ENCODE assay signal across 11 cellular contexts in the genomic region with DNA sequence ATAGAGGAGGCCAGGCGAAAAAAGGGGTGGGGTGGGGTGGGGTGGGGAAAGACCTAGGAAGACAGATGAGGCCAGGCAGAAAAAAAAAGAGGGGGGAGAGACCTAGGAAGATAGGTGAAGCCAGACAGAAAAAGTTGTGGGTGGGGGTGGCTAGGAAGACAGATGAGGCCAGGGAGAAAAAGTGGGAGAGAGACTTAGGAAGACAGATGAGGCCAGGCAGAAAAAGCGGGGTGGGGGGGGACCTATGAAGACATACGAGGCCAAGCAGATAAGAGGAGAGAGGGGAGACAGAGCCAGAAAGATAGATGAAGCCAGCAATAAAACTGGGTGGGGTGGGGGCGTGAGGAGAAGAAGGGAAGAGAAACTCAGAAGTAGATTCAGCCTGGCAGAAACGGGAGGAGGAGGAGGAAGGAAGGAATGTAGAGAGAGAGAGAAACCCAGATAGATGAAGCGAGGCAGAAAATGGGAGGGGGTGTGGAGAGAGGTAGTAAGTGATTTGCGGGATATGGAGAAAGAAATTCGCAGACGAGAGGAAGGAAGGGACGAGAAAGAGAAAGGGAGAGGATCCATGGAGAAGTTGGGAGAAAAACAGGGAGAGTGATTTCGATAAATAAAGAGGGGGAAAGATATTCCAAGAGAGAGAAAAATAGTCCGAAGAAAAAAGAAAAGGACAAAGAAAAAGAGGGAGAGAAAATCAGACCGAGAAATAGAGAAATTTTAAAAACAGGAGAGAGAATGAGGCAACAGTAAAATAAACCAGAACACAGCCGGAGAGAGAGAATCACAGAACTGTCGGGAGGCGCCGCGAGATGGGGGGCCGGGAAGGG. TPM values are rescaled to one million over a fixed set of nuclear protein-coding genes. Genes with fewer than 3 reads are reported as not detected.
DNase-seq lines count a peak whose midpoint lies in the region; ATAC-seq and TF ChIP-seq lines count a peak whose summit lies in the region.
"Had no signal": no experiment of that assay in that cellular context is flagged by ENCODE, and none has a peak within 500 bp of the region (broad histone marks: within the 10 kb centered on the region; RNA-seq: fewer than 3 reads in every experiment).

No MANE protein-coding gene starts in this region.

- H3K27ac Mint-ChIP-seq in Calu3 (ENCODE audit: unreplicated experiment), result peak overlapping the region; percentile 96
- no peak overlapping the region for H3K27ac Mint-ChIP-seq in effector memory CD8-positive, alpha-beta T cell
- no peak overlapping the region for H3K27ac Mint-ChIP-seq in stimulated activated memory B cell treated with anti-CD40 and anti-IgM and Interleukin-4, amounts not matched to agents 10 μg/mL and 1 μg/mL and 100 μg/mL, for 72 hours
- H3K27ac Mint-ChIP-seq: activated naive CD4-positive, alpha-beta T cell treated with anti-CD3 and anti-CD28 coated beads, Interleukin-2, amount 10 ng/mL, durations not matched to agents 7 days and 5 days had no signal

- TF ChIP-seq EP300 in neural cell (conservative IDR thresholded peaks at IDR 0.05; ENCODE audit: poor library complexity, severe bottlenecking), result no peak

- H4K20me1 ChIP-seq in neural cell (ENCODE audit: insufficient read depth), result no peaks in the 10 kb centered on the region

- no peaks in the 10 kb centered on the region for H3F3A ChIP-seq in neural cell (ENCODE audit: insufficient read depth, low read length, poor library complexity, severe bottlenecking)

- H3K79me2 ChIP-seq in neural cell (replicated peaks; ENCODE audit: insufficient read depth, low read length), result no peaks in the 10 kb centered on the region

- H3K4me3 ChIP-seq in SJSA1 (peak overlapping the region; percentile 37), neural cell (ENCODE audit: low read length) (peak overlapping the region; percentile 69)
- no peak overlapping the region for H3K4me3 ChIP-seq in effector memory CD4-positive, alpha-beta T cell (ENCODE audit: insufficient read depth, low read depth, low read length, poor library complexity, severe bottlenecking)

- H3K27me3 Mint-ChIP-seq in Calu3 (ENCODE audit: unreplicated experiment), result no peaks in the 10 kb centered on the region
- H3K27me3 Mint-ChIP-seq in effector memory CD8-positive, alpha-beta T cell, result peaks cover 57 to 64% of the 10 kb centered on the region in 2 donors
- peaks cover 63% of the 10 kb centered on the region for H3K27me3 Mint-ChIP-seq in stimulated activated memory B cell treated with anti-CD40 and anti-IgM and Interleukin-4, amounts not matched to agents 10 μg/mL and 1 μg/mL and 100 μg/mL, for 72 hours

- H3K9me3 Mint-ChIP-seq in Calu3 (ENCODE audit: low read depth, unreplicated experiment), result no peaks in the 10 kb centered on the region
- H3K9me3 Mint-ChIP-seq in effector memory CD8-positive, alpha-beta T cell, result peaks cover 0 to 9% of the 10 kb centered on the region in 2 donors
- peaks cover 27% of the 10 kb centered on the region for H3K9me3 Mint-ChIP-seq in stimulated activated memory B cell treated with anti-CD40 and anti-IgM and Interleukin-4, amounts not matched to agents 10 μg/mL and 1 μg/mL and 100 μg/mL, for 72 hours

- no peak overlapping the region for H3K4me3 Mint-ChIP-seq in Calu3 (ENCODE audit: low read depth, unreplicated experiment)
- peak overlapping the region; percentile 4 to 34 for H3K4me3 Mint-ChIP-seq in effector memory CD8-positive, alpha-beta T cell
- H3K4me3 Mint-ChIP-seq in stimulated activated memory B cell treated with anti-CD40 and anti-IgM and Interleukin-4, amounts not matched to agents 10 μg/mL and 1 μg/mL and 100 μg/mL, for 72 hours, result no peak overlapping the region
- H3K4me3 Mint-ChIP-seq: activated naive CD4-positive, alpha-beta T cell treated with anti-CD3 and anti-CD28 coated beads, Interleukin-2, amount 10 ng/mL, durations not matched to agents 7 days and 5 days had no signal

- no peak overlapping the region for H3K27ac ChIP-seq in SJSA1
- H3K27ac ChIP-seq in neural cell (ENCODE audit: low read length), result no peak overlapping the region
- H3K27ac ChIP-seq in effector memory CD4-positive, alpha-beta T cell (ENCODE audit: insufficient read depth, low read length, poor library complexity, severe bottlenecking), result no peak overlapping the region

- H3K9me2 ChIP-seq in neural cell (ENCODE audit: insufficient read depth, low read length), result no peaks in the 10 kb centered on the region

- peaks cover 24% of the 10 kb centered on the region for H3K4me1 ChIP-seq in SJSA1 (replicated peaks)
- peaks cover 24% of the 10 kb centered on the region for H3K4me1 ChIP-seq in effector memory CD4-positive, alpha-beta T cell (ENCODE audit: control insufficient read depth, insufficient read depth, low read length, poor library complexity, severe bottlenecking)

- CTCF ChIA-PET in Calu3 (lab: Charles Lee), result interaction anchor here (1.8 to 2.3 kb wide), 2 partner anchors 51 to 171 kb away, joined by 11 to 13 read pairs; no protein-coding TSS in a partner anchor

- H3K36me3 Mint-ChIP-seq in Calu3 (ENCODE audit: insufficient read depth, unreplicated experiment), result peaks cover 57% of the 10 kb centered on the region
- peaks cover 3% of the 10 kb centered on the region for H3K36me3 Mint-ChIP-seq in effector memory CD8-positive, alpha-beta T cell (ENCODE audit: insufficient read depth)
- H3K36me3 Mint-ChIP-seq in stimulated activated memory B cell treated with anti-CD40 and anti-IgM and Interleukin-4, amounts not matched to agents 10 μg/mL and 1 μg/mL and 100 μg/mL, for 72 hours, result peaks cover 22% of the 10 kb centered on the region

- peaks cover 31% of the 10 kb centered on the region for H3K4me1 Mint-ChIP-seq in Calu3 (ENCODE audit: low read depth, unreplicated experiment)
- peaks cover 20 to 23% of the 10 kb centered on the region in 2 donors for H3K4me1 Mint-ChIP-seq in effector memory CD8-positive, alpha-beta T cell (ENCODE audit: low read depth in 2 of 2)
- H3K4me1 Mint-ChIP-seq in stimulated activated memory B cell treated with anti-CD40 and anti-IgM and Interleukin-4, amounts not matched to agents 10 μg/mL and 1 μg/mL and 100 μg/mL, for 72 hours, result peaks cover 7% of the 10 kb centered on the region

- peak overlapping the region; percentile 28 for H3K4me2 ChIP-seq in neural cell (ENCODE audit: low read length)

- TF ChIP-seq CTCF in Calu3 (IDR thresholded peaks at IDR 0.05; ENCODE audit: unreplicated experiment), result no peak
- no peak for TF ChIP-seq CTCF in neural cell (IDR thresholded peaks at IDR 0.05; ENCODE audit: poor library complexity, severe bottlenecking)

- H3K36me3 ChIP-seq in SJSA1 (no peaks in the 10 kb centered on the region), neural cell (ENCODE audit: insufficient read depth, low read length) (no peaks in the 10 kb centered on the region)
- H3K36me3 ChIP-seq in effector memory CD4-positive, alpha-beta T cell (ENCODE audit: control insufficient read depth, insufficient read depth, low read length), result no peaks in the 10 kb centered on the region

- peaks cover 36% of the 10 kb centered on the region for H3K27me3 ChIP-seq in SJSA1 (replicated peaks)
- no peaks in the 10 kb centered on the region for H3K27me3 ChIP-seq in neural cell (ENCODE audit: insufficient read depth, low read depth, low read length)
- H3K27me3 ChIP-seq in effector memory CD4-positive, alpha-beta T cell (replicated peaks; ENCODE audit: control insufficient read depth, insufficient read depth, low read length, poor library complexity, severe bottlenecking), result peaks cover 38% of the 10 kb centered on the region

- in situ Hi-C loops in ACHN (cut with HindIII; ENCODE audit: low pct_ligation_motif_present, low pct_unique_long_range_greater_than_20kb, low sequenced_read_pairs), result no loop called here

- TF ChIP-seq RAD21 in neural cell (conservative IDR thresholded peaks at IDR 0.05), result no peak

- ATAC-seq in effector memory CD8-positive, alpha-beta T cell (replicated peaks), result no peak
- no peak for ATAC-seq in stimulated activated memory B cell treated with anti-CD40 and anti-IgM and Interleukin-4, amounts not matched to agents 10 μg/mL and 1 μg/mL and 100 μg/mL, for 72 hours

- intact Hi-C loops in Calu3 (cut with micrococcal nuclease; ENCODE audit: unreplicated experiment), result no loop called here

- peak overlapping the region; percentile 62 for H3K9ac ChIP-seq in neural cell (ENCODE audit: low read length)

- BruUV-seq in Calu3 (replicated peaks; lab: Mats Ljungman, UMichigan), result no TSS peak

- no peak overlapping the region for H2AFZ ChIP-seq in neural cell (ENCODE audit: low read depth, low read length)

- peaks cover 7% of the 10 kb centered on the region for H3K9me3 ChIP-seq in SJSA1 (replicated peaks)
- no peaks in the 10 kb centered on the region for H3K9me3 ChIP-seq in neural cell (ENCODE audit: low read length)
- H3K9me3 ChIP-seq in effector memory CD4-positive, alpha-beta T cell (ENCODE audit: control insufficient read depth, low read length), result no peaks in the 10 kb centered on the region

- DNase-seq in Calu3 (no peak), SJSA1 (ENCODE audit: low read depth in 1 of 2, low spot score in 2 of 2) (no peak), NCI-H446 treated with DMSO at 0.1 percent for 48 hours (lab: John Stamatoyannopoulos, UW) (no peak), ACHN (no peak)
- no peak for DNase-seq in effector memory CD8-positive, alpha-beta T cell
- no peak for DNase-seq in effector memory CD4-positive, alpha-beta T cell
- DNase-seq: NCI-H2029 treated with DMSO at 0.1 percent for 48 hours had no signal

TF ChIP-seq in neural cell, 6 proteins besides CTCF, POLR2A, EP300 and RAD21 (continues in another document):
- TF ChIP-seq POLR2AphosphoS5 (IDR thresholded peaks at IDR 0.05) (no peak), SMC3 (conservative IDR thresholded peaks at IDR 0.05; ENCODE audit: poor library complexity) (no peak), MXI1 (conservative IDR thresholded peaks at IDR 0.05; ENCODE audit: poor library complexity, severe bottlenecking) (no peak)

RNA-seq across cellular contexts. Expression of a gene that starts 12.2 kb away (rescaled TPM):
- 137 and 144 TPM in 2 replicates for total RNA-seq in Calu3 (2022)
- total RNA-seq in SJSA1 (2014; rRNA removed; shearing (Covaris generic)), result 0.11 TPM in 1 of 2 replicates, not detected in the other
- 0.28 and 0.60 TPM in 2 replicates for polyA plus RNA-seq in neural cell
- polyA minus RNA-seq in neural cell, result 0.46 and 0.97 TPM in 2 replicates
- total RNA-seq: T-helper 1 cell treated with Interleukin-12 subunit alpha and Interleukin-12 subunit beta and Interleukin-4 antibody, amounts not matched to agents 30 ng/mL and 1 ng/mL, for 36 hours had no signal

RNA-seq across cellular contexts. Expression of a gene that starts 16.5 kb away (rescaled TPM):
- 13.4 and 19.0 TPM in 2 replicates for total RNA-seq in Calu3 (2022)
- not detected in 2 replicates for total RNA-seq in SJSA1 (2014; rRNA removed; shearing (Covaris generic))
- polyA plus RNA-seq in neural cell, result 3.3 and 6.0 TPM in 2 replicates
- 8.5 and 9.4 TPM in 2 replicates for polyA minus RNA-seq in neural cell
- total RNA-seq: T-helper 1 cell treated with Interleukin-12 subunit alpha and Interleukin-12 subunit beta and Interleukin-4 antibody, amounts not matched to agents 30 ng/mL and 1 ng/mL, for 36 hours had no signal

Comparison
In these comparisons a context has a peak if more than half of its experiments do, and no peak if none do; other contexts are left out.
1. H3K4me3 Mint-ChIP-seq: peak in effector memory CD8-positive, alpha-beta T cell (2 of 2); none in Calu3 (single experiment) and stimulated activated memory B cell treated with anti-CD40 and anti-IgM and Interleukin-4, amounts not matched to agents 10 μg/mL and 1 μg/mL and 100 μg/mL, for 72 hours (single experiment).
2. RNA of a gene that starts 12.2 kb away (total RNA-seq): 137 to 144 TPM in Calu3; 0.11 TPM in SJSA1; every median in the first group is over 100 times any median in the second.
3. RNA of a gene that starts 16.5 kb away (total RNA-seq): 13.4 to 19.0 TPM in Calu3; not detected in SJSA1; every median in the first group is over 10 times any median in the second.